In genomic region chr18:62510744-62511143, GRCh38 we compare ENCODE assay signal across 19 cellular contexts.
"Had no signal": no experiment of that assay in that cellular context is flagged by ENCODE, and none has a peak within 500 bp of the region (broad histone marks: within the 10 kb centered on the region; RNA-seq: fewer than 3 reads in every experiment).

No MANE protein-coding gene starts in this region.

- H3K27me3 ChIP-seq: tibial nerve, vagina had no signal

- DNase-seq: activated CD4-positive, alpha-beta T cell treated with anti-CD3 and anti-CD28 coated beads, Interleukin-2, amount 10 ng/mL, durations not matched to agents 24 days and 14 days; activated CD4-positive, CD25-positive, alpha-beta regulatory T cell; activated CD8-positive, alpha-beta T cell treated with anti-CD3 and anti-CD28 coated beads for 36 hours; activated naive CD4-positive, alpha-beta T cell treated with anti-CD3 and anti-CD28 coated beads, Interleukin-2, amount 50 U/mL, for 16 hours; activated T-cell treated with anti-CD3 and anti-CD28 coated beads, Interleukin-2, amount 50 U/mL, for 24 hours; effector CD4-positive, alpha-beta T cell; foreskin melanocyte; glutamatergic neuron; hippocampal formation; mammary epithelial cell; retina; stimulated activated CD4-positive, alpha-beta T cell treated with anti-CD3 and anti-CD28 coated beads, Interleukin-12 subunit alpha, Interleukin-12 subunit beta, amount 100 ng/mL, for 4 hours; stimulated activated CD4-positive, alpha-beta T cell treated with anti-CD3 and anti-CD28 coated beads, Interleukin-2, amount 100 ng/mL, for 24 hours; stimulated activated naive CD8-positive, alpha-beta T cell treated with anti-CD3 and anti-CD28 coated beads, Interleukin-15, Interleukin-2, amounts not matched to agents 100 U/mL and 50 U/mL, for 24 hours; substantia nigra; T-helper 1 cell; T-helper 9 cell had no signal

- H3K4me3 ChIP-seq: tibial nerve, vagina had no signal

- H3K36me3 ChIP-seq: tibial nerve, vagina had no signal

- H3K27ac ChIP-seq: tibial nerve, vagina had no signal
